Comparison of ENCODE assay signal across 1 cellular context in genomic region chr19:21020298-21021227, GRCh38.
TF ChIP-seq lines count a peak whose summit lies in the region.

Gene ZNF430, plus strand, starts transcription at chr19:21020657. Its CDS starts 144 bp downstream, at chr19:21020801.

TF ChIP-seq in HepG2, 621 proteins besides CTCF, POLR2A, EP300 and RAD21 (continued from another document and continues in another):
- TF ChIP-seq RERE (CRISPR knock-in tag; IDR thresholded peaks at IDR 0.05; ENCODE audit: low read depth) (no peak), ZNF670 (CRISPR knock-in tag; IDR thresholded peaks at IDR 0.05; ENCODE audit: borderline replicate concordance) (no peak), TOE1 (CRISPR knock-in tag; IDR thresholded peaks at IDR 0.05) (no peak), NFE2L2 (IDR thresholded peaks at IDR 0.05; ENCODE audit: low read length) (no peak), JDP2 (CRISPR knock-in tag; IDR thresholded peaks at IDR 0.05; ENCODE audit: borderline replicate concordance) (no peak), ZNF616 (CRISPR knock-in tag; IDR thresholded peaks at IDR 0.05; ENCODE audit: low read depth) (0 out of 2 replicates have a peak, but pooled peaks have one; percentile 45), ZNF451 (CRISPR knock-in tag; IDR thresholded peaks at IDR 0.05) (no peak), MAZ (IDR thresholded peaks at IDR 0.05; ENCODE audit: borderline replicate concordance, low read depth, low read length) (0 out of 2 replicates have a peak, but pooled peaks have one; percentile 50), MAZ (CRISPR knock-in tag; IDR thresholded peaks at IDR 0.05; ENCODE audit: low read depth) (no peak; the same call in 1 of the 2 replicates), SNAPC2 (CRISPR knock-in tag; IDR thresholded peaks at IDR 0.05) (no peak), KDM6A (CRISPR knock-in tag; IDR thresholded peaks at IDR 0.05; ENCODE audit: low read depth) (no peak), ZBTB42 (CRISPR knock-in tag; IDR thresholded peaks at IDR 0.05) (no peak), ZNF160 (CRISPR knock-in tag; IDR thresholded peaks at IDR 0.05) (no peak), ZNF570 (CRISPR knock-in tag; IDR thresholded peaks at IDR 0.05; ENCODE audit: borderline replicate concordance) (no peak), IKZF1 (IDR thresholded peaks at IDR 0.05) (no peak), PHB2 (IDR thresholded peaks at IDR 0.05; ENCODE audit: partially characterized antibody) (no peak), ZNF33A (CRISPR knock-in tag; IDR thresholded peaks at IDR 0.05; ENCODE audit: borderline replicate concordance) (no peak), ZNF101 (CRISPR knock-in tag; IDR thresholded peaks at IDR 0.05; ENCODE audit: borderline replicate concordance, low read depth) (no peak), SCMH1 (CRISPR knock-in tag; IDR thresholded peaks at IDR 0.05; ENCODE audit: borderline replicate concordance) (no peak), ZNF619 (CRISPR knock-in tag; IDR thresholded peaks at IDR 0.05) (0 out of 2 replicates have a peak, but pooled peaks have one; percentile 17), SSRP1 (CRISPR knock-in tag; IDR thresholded peaks at IDR 0.05) (no peak), MNT (IDR thresholded peaks at IDR 0.05) (no peak), ZNF260 (CRISPR knock-in tag; IDR thresholded peaks at IDR 0.05; ENCODE audit: borderline replicate concordance, low read depth) (no peak), POLR2AphosphoS2 (IDR thresholded peaks at IDR 0.05; ENCODE audit: low read depth, low read length) (no peak), JUNB (CRISPR knock-in tag; IDR thresholded peaks at IDR 0.05; ENCODE audit: borderline replicate concordance) (no peak), MTA1 (CRISPR knock-in tag; IDR thresholded peaks at IDR 0.05; ENCODE audit: borderline replicate concordance) (no peak), DZIP1 (CRISPR knock-in tag; IDR thresholded peaks at IDR 0.05) (no peak), ZNF552 (CRISPR knock-in tag; IDR thresholded peaks at IDR 0.05; ENCODE audit: borderline replicate concordance) (no peak), ZNF264 (CRISPR knock-in tag; IDR thresholded peaks at IDR 0.05) (no peak), SMARCC2 (IDR thresholded peaks at IDR 0.05) (no peak), GABPA (IDR thresholded peaks at IDR 0.05; ENCODE audit: low read depth, low read length) (peak; percentile 52), GABPA (CRISPR knock-in tag; IDR thresholded peaks at IDR 0.05; ENCODE audit: low read depth) (peak; percentile 78), ZBTB34 (CRISPR knock-in tag; IDR thresholded peaks at IDR 0.05) (no peak), EED (CRISPR knock-in tag; IDR thresholded peaks at IDR 0.05) (no peak), NFATC3 (CRISPR knock-in tag; IDR thresholded peaks at IDR 0.05) (no peak), IRX3 (CRISPR knock-in tag; IDR thresholded peaks at IDR 0.05; ENCODE audit: borderline replicate concordance, low read depth) (no peak), MXD3 (CRISPR knock-in tag; IDR thresholded peaks at IDR 0.05) (peak; percentile 23), ZSCAN9 (CRISPR knock-in tag; IDR thresholded peaks at IDR 0.05; ENCODE audit: borderline replicate concordance) (no peak), GPN1 (CRISPR knock-in tag; IDR thresholded peaks at IDR 0.05; ENCODE audit: borderline replicate concordance) (no peak), SRSF1 (optimal IDR thresholded peaks at IDR 0.05; ENCODE audit: low read depth, low read length) (no peak), AHDC1 (CRISPR knock-in tag; IDR thresholded peaks at IDR 0.05; ENCODE audit: borderline replicate concordance) (no peak), AKNA (CRISPR knock-in tag; IDR thresholded peaks at IDR 0.05; ENCODE audit: borderline replicate concordance) (no peak)
